Comparison of ENCODE assay signal across 22 cellular contexts in genomic region chr10:19658622-19659233, GRCh38.
"Had no signal": no experiment of that assay in that cellular context is flagged by ENCODE, and none has a peak within 500 bp of the region (broad histone marks: within the 10 kb centered on the region; RNA-seq: fewer than 3 reads in every experiment).

No MANE protein-coding gene starts in this region.

- H3K4me1 ChIP-seq: gastrocnemius medialis, suprapubic skin, upper lobe of left lung had no signal

- H3K27me3 ChIP-seq: body of pancreas, gastrocnemius medialis, neutrophil, suprapubic skin, upper lobe of left lung had no signal

- H3K27ac ChIP-seq: body of pancreas, gastrocnemius medialis, neutrophil, skin epidermis, suprapubic skin, upper lobe of left lung, VCaP had no signal

- ATAC-seq: activated T-cell treated with anti-CD3 and anti-CD28 coated beads, Interleukin-2, amount 50 U/mL, for 72 hours; body of pancreas; gastrocnemius medialis; natural killer cell treated with Interleukin-12 subunit alpha and Interleukin-12 subunit beta and Interleukin-15 and Interleukin-18, amount 100 ng/mL, for 72 hours had no signal

- H3K9me3 ChIP-seq: body of pancreas, neutrophil, suprapubic skin, upper lobe of left lung had no signal

- H3K4me3 ChIP-seq: body of pancreas, gastrocnemius medialis, lung, skin epidermis, suprapubic skin, upper lobe of left lung had no signal

- DNase-seq: activated CD4-positive, CD25-positive, alpha-beta regulatory T cell treated with anti-CD3 and anti-CD28 coated beads, Interleukin-2, amount 50 U/mL, for 72 hours; activated CD8-positive, alpha-beta memory T cell treated with anti-CD3 and anti-CD28 coated beads for 24 hours; activated effector memory CD4-positive, alpha-beta T cell treated with anti-CD3 and anti-CD28 coated beads, Interleukin-2, amount 50 U/mL, for 16 hours; activated naive CD4-positive, alpha-beta T cell treated with anti-CD3 and anti-CD28 coated beads, Interleukin-2, amount 50 U/mL, for 16 hours; activated T-cell treated with anti-CD3 and anti-CD28 coated beads, Interleukin-2, amount 50 U/mL, for 72 hours; body of pancreas; cortex of kidney; effector CD4-positive, alpha-beta T cell; gastrocnemius medialis; head of caudate nucleus; retina; stimulated activated CD4-positive, alpha-beta T cell treated with anti-CD3 and anti-CD28 coated beads, Interleukin-15, amount 100 ng/mL, for 24 hours; stimulated activated CD4-positive, alpha-beta T cell treated with anti-CD3 and anti-CD28 coated beads, Interleukin-2, amount 100 ng/mL, for 48 hours; SW 1271; T-helper 2 cell; upper lobe of left lung had no signal

- H3K36me3 ChIP-seq: gastrocnemius medialis, neutrophil, suprapubic skin, upper lobe of left lung had no signal
